11 cellular contexts compared by ENCODE assay signal in genomic region chr11:12158926-12159325, GRCh38. TPM values are rescaled to one million over a fixed set of nuclear protein-coding genes. Genes with fewer than 3 reads are reported as not detected.
A peak's percentile ranks its signal among the peaks of the same experiment; 100 is the strongest.
DNase-seq lines count a peak whose midpoint lies in the region; ATAC-seq and TF ChIP-seq lines count a peak whose summit lies in the region.
"Had no signal": no experiment of that assay in that cellular context is flagged by ENCODE, and none has a peak within 500 bp of the region (broad histone marks: within the 10 kb centered on the region; RNA-seq: fewer than 3 reads in every experiment).

No MANE protein-coding gene starts in this region.

- H3K27ac ChIP-seq in mucosa of rectum (ENCODE audit: low read depth in 2 of 2, low read length in 2 of 2) (peak overlapping the region; percentile 61 to 70), upper lobe of left lung (peak overlapping the region; percentile 66 to 76 (median 68))

- H3K4me3 Mint-ChIP-seq in activated CD4-positive, alpha-beta memory T cell treated with anti-CD3 and anti-CD28 coated beads for 36 hours, result no peak overlapping the region
- H3K4me3 Mint-ChIP-seq in activated CD4-positive, alpha-beta memory T cell treated with anti-CD3 and anti-CD28 coated beads, Interleukin-2, amount 10 ng/mL, durations not matched to agents 7 days and 5 days, result no peak overlapping the region
- H3K4me3 Mint-ChIP-seq: type B pancreatic cell had no signal

- WGBS in upper lobe of left lung, 2 donors, result 76 to 78% methylated on average over 6 of the region's 6 CpGs

- no peak overlapping the region for H3K27ac Mint-ChIP-seq in activated CD4-positive, alpha-beta memory T cell treated with anti-CD3 and anti-CD28 coated beads for 36 hours
- H3K27ac Mint-ChIP-seq in activated CD4-positive, alpha-beta memory T cell treated with anti-CD3 and anti-CD28 coated beads, Interleukin-2, amount 10 ng/mL, durations not matched to agents 7 days and 5 days, result no peak overlapping the region

- H3K4me1 ChIP-seq in mucosa of rectum (ENCODE audit: control insufficient read depth in 2 of 2, insufficient read depth in 2 of 2, low read length in 2 of 2), result peaks cover 41 to 70% of the 10 kb centered on the region in 2 donors
- peaks cover 33 to 58% (median 51%) of the 10 kb centered on the region in 4 donors for H3K4me1 ChIP-seq in upper lobe of left lung

- no peaks in the 10 kb centered on the region for H3K27me3 ChIP-seq in mucosa of rectum (ENCODE audit: control insufficient read depth in 2 of 2, insufficient read depth in 2 of 2, low read length in 2 of 2)
- no peaks in the 10 kb centered on the region for H3K27me3 ChIP-seq in upper lobe of left lung

- POLR2A ChIA-PET in activated CD4-positive, alpha-beta memory T cell treated with anti-CD3 and anti-CD28 coated beads for 36 hours (lab: Charles Lee), result interaction anchor here (1.1 kb wide), 1 partner anchor 10 kb away, joined by 3 read pairs; no protein-coding TSS in a partner anchor
- POLR2A ChIA-PET in activated CD4-positive, alpha-beta memory T cell treated with anti-CD3 and anti-CD28 coated beads, Interleukin-2, amount 10 ng/mL, durations not matched to agents 7 days and 5 days (lab: Charles Lee), result interaction anchor here (1.7 to 4.0 kb wide), 4 partner anchors 8 to 40 kb away, joined by 6 to 19 read pairs (median 14); no protein-coding TSS in a partner anchor

- TF ChIP-seq POLR2A in erythroblast (IDR thresholded peaks at IDR 0.05; ENCODE audit: low read length), result no peak
- no peak for TF ChIP-seq POLR2A in upper lobe of left lung (IDR thresholded peaks at IDR 0.05)

- H3K4me1 Mint-ChIP-seq in activated CD4-positive, alpha-beta memory T cell treated with anti-CD3 and anti-CD28 coated beads for 36 hours (ENCODE audit: low read depth), result peaks cover 54% of the 10 kb centered on the region
- peaks cover 67% of the 10 kb centered on the region for H3K4me1 Mint-ChIP-seq in activated CD4-positive, alpha-beta memory T cell treated with anti-CD3 and anti-CD28 coated beads, Interleukin-2, amount 10 ng/mL, durations not matched to agents 7 days and 5 days

- intact Hi-C loops in activated CD4-positive, alpha-beta memory T cell treated with anti-CD3 and anti-CD28 coated beads for 36 hours (cut with micrococcal nuclease), result loop anchor here (10.0 kb wide), 1 partner anchor 314 kb away; the partner anchor contains the start of gene USP47

- no peaks in the 10 kb centered on the region for H3K9me3 Mint-ChIP-seq in activated CD4-positive, alpha-beta memory T cell treated with anti-CD3 and anti-CD28 coated beads for 36 hours
- H3K9me3 Mint-ChIP-seq in activated CD4-positive, alpha-beta memory T cell treated with anti-CD3 and anti-CD28 coated beads, Interleukin-2, amount 10 ng/mL, durations not matched to agents 7 days and 5 days, result no peaks in the 10 kb centered on the region
- H3K9me3 Mint-ChIP-seq: type B pancreatic cell had no signal

- H3K4me3 ChIP-seq in mucosa of rectum (ENCODE audit: low read length in 2 of 2) (no peak overlapping the region), upper lobe of left lung (no peak overlapping the region)

- no peaks in the 10 kb centered on the region for H3K27me3 Mint-ChIP-seq in activated CD4-positive, alpha-beta memory T cell treated with anti-CD3 and anti-CD28 coated beads for 36 hours
- no peaks in the 10 kb centered on the region for H3K27me3 Mint-ChIP-seq in activated CD4-positive, alpha-beta memory T cell treated with anti-CD3 and anti-CD28 coated beads, Interleukin-2, amount 10 ng/mL, durations not matched to agents 7 days and 5 days

- H3K9ac ChIP-seq in mucosa of rectum (ENCODE audit: low read depth in 1 of 2, low read length in 2 of 2), result peak overlapping the region; percentile 1 to 25

- peak; percentile 4 for DNase-seq in activated CD4-positive, alpha-beta memory T cell treated with anti-CD3 and anti-CD28 coated beads for 36 hours
- DNase-seq in activated CD4-positive, alpha-beta memory T cell treated with anti-CD3 and anti-CD28 coated beads, Interleukin-2, amount 10 ng/mL, durations not matched to agents 7 days and 5 days, result no peak
- peak; percentile 21 to 31 for DNase-seq in erythroblast (lab: John Stamatoyannopoulos, UW)
- DNase-seq in upper lobe of left lung, result no peak
- no peak for DNase-seq in NCI-H1694 (lab: John Stamatoyannopoulos, UW)
- DNase-seq in GM20000 (ENCODE audit: low spot score), result no peak
- DNase-seq in OCI-M2 (lab: John Stamatoyannopoulos, UW; ENCODE audit: unreplicated experiment), result no peak
- DNase-seq: NK-92 treated with Interleukin-12 subunit alpha and Interleukin-12 subunit beta, amount 100 ng/mL, for 24 hours; stimulated activated CD4-positive, alpha-beta T cell treated with anti-CD3 and anti-CD28 coated beads, Interleukin-2, amount 100 ng/mL, for 24 hours had no signal

- CTCF ChIA-PET in activated CD4-positive, alpha-beta memory T cell treated with anti-CD3 and anti-CD28 coated beads for 36 hours (lab: Charles Lee), result interaction anchor here (1.8 kb wide), 1 partner anchor 8 kb away, joined by 4 read pairs; no protein-coding TSS in a partner anchor
- CTCF ChIA-PET in activated CD4-positive, alpha-beta memory T cell treated with anti-CD3 and anti-CD28 coated beads, Interleukin-2, amount 10 ng/mL, durations not matched to agents 7 days and 5 days (lab: Charles Lee), result interaction anchor here (0.6 to 3.3 kb wide), 3 partner anchors 71 to 130 kb away, joined by 3 to 15 read pairs (median 4); no protein-coding TSS in a partner anchor

- H3K36me3 Mint-ChIP-seq in activated CD4-positive, alpha-beta memory T cell treated with anti-CD3 and anti-CD28 coated beads for 36 hours, result peaks cover 22% of the 10 kb centered on the region
- H3K36me3 Mint-ChIP-seq in activated CD4-positive, alpha-beta memory T cell treated with anti-CD3 and anti-CD28 coated beads, Interleukin-2, amount 10 ng/mL, durations not matched to agents 7 days and 5 days (ENCODE audit: low read depth), result peaks cover 41% of the 10 kb centered on the region
- H3K36me3 Mint-ChIP-seq: type B pancreatic cell had no signal

- no peak for TF ChIP-seq EP300 in upper lobe of left lung (IDR thresholded peaks at IDR 0.05)

- peaks cover 27% of the 10 kb centered on the region in 2 donors for H3K36me3 ChIP-seq in mucosa of rectum (ENCODE audit: control insufficient read depth in 2 of 2, insufficient read depth in 2 of 2, low read length in 2 of 2)
- H3K36me3 ChIP-seq in upper lobe of left lung, result peaks cover 4 to 25% (median 9%) of the 10 kb centered on the region in 4 donors

- ATAC-seq in upper lobe of left lung (ENCODE audit: low FRiP score in 2 of 2), result no peak

- no peak for TF ChIP-seq CTCF in upper lobe of left lung (IDR thresholded peaks at IDR 0.05)
- no peak for TF ChIP-seq CTCF in GM20000 (IDR thresholded peaks at IDR 0.05; ENCODE audit: extremely low read depth, missing control alignments)

- no peaks in the 10 kb centered on the region for H3K9me3 ChIP-seq in mucosa of rectum (ENCODE audit: control insufficient read depth in 2 of 2, low read length in 2 of 2)
- no peaks in the 10 kb centered on the region for H3K9me3 ChIP-seq in upper lobe of left lung

RNA-seq across cellular contexts. Expression of gene MICAL2, which starts 48.5 kb away (rescaled TPM):
- total RNA-seq in activated CD4-positive, alpha-beta memory T cell treated with anti-CD3 and anti-CD28 coated beads for 36 hours, result 100 to 1,000 TPM; 213 to 220 TPM
- 100 to 1,000 TPM; 135 to 143 TPM for total RNA-seq in activated CD4-positive, alpha-beta memory T cell treated with anti-CD3 and anti-CD28 coated beads, Interleukin-2, amount 10 ng/mL, durations not matched to agents 7 days and 5 days
- 100 to 1,000 TPM; 138 to 327 (median 175) TPM for total RNA-seq in upper lobe of left lung

Comparison
In these comparisons a context has a peak if more than half of its experiments do, and no peak if none do; other contexts are left out.
1. DNase-seq: peak in activated CD4-positive, alpha-beta memory T cell treated with anti-CD3 and anti-CD28 coated beads for 36 hours (single experiment) and erythroblast (2 of 2); none in activated CD4-positive, alpha-beta memory T cell treated with anti-CD3 and anti-CD28 coated beads, Interleukin-2, amount 10 ng/mL, durations not matched to agents 7 days and 5 days (single experiment), upper lobe of left lung (0 of 2), NCI-H1694 (single experiment), GM20000 (single experiment) and OCI-M2 (single experiment).